In genomic region chr12:121668750-121669524, GRCh38 we compare ENCODE assay signal across 8 cellular contexts. TPM values are rescaled to one million over a fixed set of nuclear protein-coding genes. Genes with fewer than 3 reads are reported as not detected.
DNase-seq lines count a peak whose midpoint lies in the region; ATAC-seq, FAIRE-seq and TF ChIP-seq lines count a peak whose summit lies in the region.

No MANE protein-coding gene starts in this region.

- FAIRE-seq in GM12878 (lab: Jason Lieb, UNC): no peak

- ATAC-seq in GM12878 (no peak), lung (ENCODE audit: insufficient read depth, low FRiP score) (no peak), upper lobe of right lung (no peak), left lobe of liver (no peak), HG02970 (IDR thresholded peaks at IDR 0.05; ENCODE audit: low FRiP score, unreplicated experiment) (no peak)

- CTCF ChIA-PET in A673 (lab: Charles Lee): interaction anchor here (0.5 to 2.6 kb wide), 5 partner anchors 23 to 143 kb away, joined by 3 to 52 read pairs (median 4); no protein-coding TSS in a partner anchor
- CTCF ChIA-PET in GM12878 (lab: Yijun Ruan, JAX): interaction anchor here (0.6 to 7.1 kb wide), 40 partner anchors 9 to 352 kb away, joined by 3 to 76 read pairs (median 4); partner anchors contain the start of genes KDM2B and ORAI1

- intact Hi-C loops in A673 (cut with micrococcal nuclease; ENCODE audit: unreplicated experiment): loop anchor here (5.0 kb wide), 1 partner anchor 117 kb away; no protein-coding TSS in a partner anchor
- intact Hi-C loops in GM12878 (cut with micrococcal nuclease; ENCODE audit: unreplicated experiment): loop anchor here (5.0 kb wide), 1 partner anchor 117 kb away; no protein-coding TSS in a partner anchor
- intact Hi-C loops in upper lobe of right lung (cut with DNase I): no loop called here

- TF ChIP-seq EP300 in GM12878 (IDR thresholded peaks at IDR 0.05; ENCODE audit: borderline replicate concordance in 1 of 2, control insufficient read depth in 1 of 2, low read depth in 2 of 2, low read length in 2 of 2): no peak

- no peaks in the 10 kb centered on the region for H4K20me1 ChIP-seq in GM12878 (ENCODE audit: control insufficient read depth, insufficient read depth)

- no TSS peak for BruUV-seq in A673 (replicated peaks; lab: Mats Ljungman, UMichigan)
- no TSS peak for BruUV-seq in GM12878 (replicated peaks; lab: Mats Ljungman, UMichigan)

- TF ChIP-seq POLR2A in GM12878 (IDR thresholded peaks at IDR 0.05; ENCODE audit: low read depth, low read length): no peak

- H3K4me2 ChIP-seq in GM12878 (ENCODE audit: control insufficient read depth, insufficient read depth): no peak overlapping the region

- H3K9me3 ChIP-seq in A673 (ENCODE audit: low read depth, low read length, poor library complexity, severe bottlenecking): no peaks in the 10 kb centered on the region
- no peaks in the 10 kb centered on the region for H3K9me3 ChIP-seq in GM12878 (replicated peaks; ENCODE audit: control insufficient read depth, insufficient read depth, low read length)
- no peaks in the 10 kb centered on the region for H3K9me3 ChIP-seq in lung (ENCODE audit: control insufficient read depth in 2 of 2, insufficient read depth in 1 of 2, low read length in 1 of 2)
- H3K9me3 ChIP-seq in upper lobe of right lung: no peaks in the 10 kb centered on the region

- DNase-seq in A673 (ENCODE audit: low spot score): peak; percentile 71
- DNase-seq in T-helper 1 cell: peak in 4 of 5 donors; percentile 26 to 54 (median 32)
- DNase-seq in GM12878 (ENCODE audit: low read depth, low spot score): no peak
- no peak for DNase-seq in lung (ENCODE audit: low spot score)
- DNase-seq in upper lobe of right lung: no peak
- no peak for DNase-seq in left lobe of liver (ENCODE audit: low spot score)

- H3K4me1 ChIP-seq in A673 (ENCODE audit: insufficient read depth, low read length, poor library complexity, severe bottlenecking) (no peaks in the 10 kb centered on the region), GM12878 (ENCODE audit: control insufficient read depth, insufficient read depth, low read length) (peaks cover 15% of the 10 kb centered on the region), lung (ENCODE audit: control insufficient read depth in 2 of 2, insufficient read depth in 2 of 2, low read length in 2 of 2) (peaks cover 0 to 7% of the 10 kb centered on the region in 2 donors), upper lobe of right lung (peaks cover 10% of the 10 kb centered on the region)

- TF ChIP-seq RAD21 in GM12878 (IDR thresholded peaks at IDR 0.05; ENCODE audit: insufficient read depth, low read depth, low read length): peak; percentile 73

- H3K79me2 ChIP-seq in GM12878 (ENCODE audit: control insufficient read depth, insufficient read depth, low read length): peaks cover 17% of the 10 kb centered on the region

- WGBS in GM12878 (ENCODE audit: insufficient coverage, insufficient replicate concordance, low lambda C conversion rate, missing lambda C conversion rate): 87% methylated on average over 18 of the region's 18 CpGs
- 81 to 87% methylated on average over 18 of the region's 18 CpGs for WGBS in lung, 2 donors

- in situ Hi-C loops in GM12878 (cut with MboI): no loop called here

- H3K27ac ChIP-seq in A673 (ENCODE audit: low read depth, low read length, poor library complexity, severe bottlenecking) (no peak overlapping the region), GM12878 (ENCODE audit: control insufficient read depth, insufficient read depth) (no peak overlapping the region), lung (ENCODE audit: low read depth in 1 of 2, low read length in 1 of 2) (no peak overlapping the region), upper lobe of right lung (no peak overlapping the region)

- H2AFZ ChIP-seq in GM12878 (ENCODE audit: control insufficient read depth, low read depth, low read length): no peak overlapping the region

- SMC1A ChIA-PET in GM12878 (lab: Charles Lee; ENCODE audit: uncharacterized antibody, unreplicated experiment): interaction anchor here (0.5 to 5.5 kb wide), 21 partner anchors 16 to 334 kb away, joined by 3 to 55 read pairs (median 4); partner anchors contain the start of gene ORAI1

- no peak overlapping the region for H3K4me3 ChIP-seq in A673 (ENCODE audit: low read depth, low read length, poor library complexity, severe bottlenecking)
- H3K4me3 ChIP-seq in GM12878: no peak overlapping the region
- H3K4me3 ChIP-seq in lung: no peak overlapping the region
- H3K4me3 ChIP-seq in upper lobe of right lung: no peak overlapping the region

- POLR2A ChIA-PET in A673 (lab: Charles Lee; ENCODE audit: low non-redundant PET) (interaction anchor here (0.7 kb wide), 1 partner anchor 311 kb away, joined by 4 read pairs; no protein-coding TSS in a partner anchor), GM12878 (lab: Charles Lee) (interaction anchor here (0.8 to 1.3 kb wide), 9 partner anchors 9 to 173 kb away, joined by 3 to 6 read pairs (median 4); partner anchors contain the start of gene ORAI1)

- H3K27me3 ChIP-seq in A673 (replicated peaks; ENCODE audit: insufficient read depth, low read depth, low read length, poor library complexity) (no peaks in the 10 kb centered on the region), GM12878 (replicated peaks in 1 of 2; ENCODE audit: control insufficient read depth in 2 of 2, insufficient read depth in 2 of 2, low read length in 1 of 2) (no peaks in the 10 kb centered on the region), lung (ENCODE audit: control insufficient read depth, insufficient read depth) (no peaks in the 10 kb centered on the region), upper lobe of right lung (no peaks in the 10 kb centered on the region)

- TF ChIP-seq CTCF in A673 (conservative IDR thresholded peaks at IDR 0.05; ENCODE audit: low read depth, low read length) (peak; percentile 64), GM12874 (IDR thresholded peaks at IDR 0.05; ENCODE audit: insufficient read depth, low read depth, low read length) (peak; percentile 62), GM12878 (IDR thresholded peaks at IDR 0.05 in 2 of 3, conservative IDR thresholded peaks at IDR 0.05 in 1 of 3; ENCODE audit: control insufficient read depth in 2 of 3, extremely low read depth in 1 of 3, insufficient read depth in 1 of 3, low read depth in 3 of 3, low read length in 3 of 3) (peak; percentile 58 to 71 (median 59)), lung (IDR thresholded peaks at IDR 0.05; ENCODE audit: control extremely low read depth, extremely low read depth) (peak; percentile 7), upper lobe of right lung (IDR thresholded peaks at IDR 0.05) (peak; percentile 61)

- H3K9ac ChIP-seq in GM12878 (ENCODE audit: control insufficient read depth, insufficient read depth, low read length): no peak overlapping the region

- RAD21 ChIA-PET in GM12878 (lab: Charles Lee; ENCODE audit: unreplicated experiment): interaction anchor here (0.7 to 7.2 kb wide), 15 partner anchors 41 to 267 kb away, joined by 3 to 61 read pairs (median 4); partner anchors contain the start of gene ORAI1

- H3K36me3 ChIP-seq in A673 (ENCODE audit: insufficient read depth, low read length, poor library complexity, severe bottlenecking) (no peaks in the 10 kb centered on the region), GM12878 (ENCODE audit: control insufficient read depth in 2 of 2, insufficient read depth in 2 of 2, low read length in 1 of 2) (peaks cover 1 to 3% of the 10 kb centered on the region in 2 experiments; a peak in 2 of 4 replicates), lung (ENCODE audit: control insufficient read depth in 2 of 2, insufficient read depth in 2 of 2, low read length in 2 of 2) (no peaks in the 10 kb centered on the region), upper lobe of right lung (no peaks in the 10 kb centered on the region)

RNA-seq across cellular contexts. Expression of gene MORN3, which starts 0.5 kb away (rescaled TPM):
- total RNA-seq in A673 (2021) (0.58 and 0.96 TPM in 2 replicates), GM12878 (2014; rRNA removed) (0.11 and 0.17 TPM in 2 replicates), GM12878 (2014; rRNA removed; fragmentation: Illumina TruSeq; extraction: Trizol) (0.13 and 0.28 TPM in 2 replicates), GM12878 (2021) (0.15 and 0.19 TPM in 2 replicates), lung (1 to 10 TPM; 2.4 to 5.8 TPM), upper lobe of right lung (0.67 TPM), left lobe of liver (not detected)
- total RNA-seq in GM12878 (2013; cell fraction: nucleolus; rRNA removed): not detected in 2 replicates
- 0.21 TPM for polyA plus RNA-seq in GM12878 (2011; ENCODE audit: low read depth)
- polyA plus RNA-seq in GM12878 (2011; rRNA removed) (0.34 and 0.37 TPM in 2 replicates), GM12878 (2014; fragmentation: Illumina TruSeq; extraction: Trizol) (0.11 and 0.18 TPM in 2 replicates), GM12878 (2014; fragmentation: Nextera tagmentation; extraction: Ambion mirVana) (under 1 TPM; 0.24 to 0.31 TPM), GM12878 (2014; rRNA removed) (0.08 and 0.11 TPM in 2 replicates), GM12878 (2016; fragmentation: Nextera tagmentation; extraction: Ambion mirVana) (under 1 TPM; 0.14 to 0.16 TPM), lung (1 to 10 TPM; 2.8 to 3.2 TPM)
- 0.16 and 0.18 TPM in 2 replicates for polyA plus RNA-seq in GM12878 (2011; cell fraction: cytosol; rRNA removed)
- 0.07 and 0.10 TPM in 2 replicates for polyA plus RNA-seq in GM12878 (2011; cell fraction: nucleus; rRNA removed)
- polyA plus RNA-seq in GM12878 (2012): 0.27 and 0.34 TPM in 2 replicates
- not detected in 2 replicates for polyA minus RNA-seq in GM12878 (2011; rRNA and poly(A)+ RNA removed)
- polyA minus RNA-seq in GM12878 (2011; cell fraction: cytosol; rRNA and poly(A)+ RNA removed): not detected in 2 replicates
- not detected in 2 replicates for polyA minus RNA-seq in GM12878 (2011; cell fraction: nucleus; rRNA and poly(A)+ RNA removed)

RNA-seq across cellular contexts. Expression of gene ORAI1, which starts 42.6 kb away (rescaled TPM):
- 25.6 and 28.2 TPM in 2 replicates for total RNA-seq in A673 (2021)
- 13.1 and 15.8 TPM in 2 replicates for total RNA-seq in GM12878 (2013; cell fraction: nucleolus; rRNA removed)
- total RNA-seq in GM12878 (2014; rRNA removed): 9.7 and 16.4 TPM in 2 replicates
- 7.1 and 8.2 TPM in 2 replicates for total RNA-seq in GM12878 (2014; rRNA removed; fragmentation: Illumina TruSeq; extraction: Trizol)
- total RNA-seq in GM12878 (2021): 31.0 and 32.2 TPM in 2 replicates
- 6.5 TPM for polyA plus RNA-seq in GM12878 (2011; ENCODE audit: low read depth)
- polyA plus RNA-seq in GM12878 (2011; rRNA removed): 4.8 and 15.3 TPM in 2 replicates
- 28.4 and 36.0 TPM in 2 replicates for polyA plus RNA-seq in GM12878 (2011; cell fraction: cytosol; rRNA removed)
- polyA plus RNA-seq in GM12878 (2011; cell fraction: nucleus; rRNA removed): 20.8 and 24.1 TPM in 2 replicates
- 21.7 and 23.1 TPM in 2 replicates for polyA plus RNA-seq in GM12878 (2012)
- polyA plus RNA-seq in GM12878 (2014; fragmentation: Illumina TruSeq; extraction: Trizol): 2.6 and 6.5 TPM in 2 replicates
- 1 to 10 TPM; 5.5 to 6.1 TPM for polyA plus RNA-seq in GM12878 (2014; fragmentation: Nextera tagmentation; extraction: Ambion mirVana)
- polyA plus RNA-seq in GM12878 (2014; rRNA removed): 33.1 and 39.2 TPM in 2 replicates
- 10 to 100 TPM in 1 of 2 experiments, 1 to 10 TPM in 1; 7.7 to 25.1 TPM for polyA plus RNA-seq in GM12878 (2016; fragmentation: Nextera tagmentation; extraction: Ambion mirVana)
- polyA minus RNA-seq in GM12878 (2011; rRNA and poly(A)+ RNA removed): 21.7 and 34.6 TPM in 2 replicates
- polyA minus RNA-seq in GM12878 (2011; cell fraction: cytosol; rRNA and poly(A)+ RNA removed): 25.1 and 28.5 TPM in 2 replicates
- 7.7 and 21.1 TPM in 2 replicates for polyA minus RNA-seq in GM12878 (2011; cell fraction: nucleus; rRNA and poly(A)+ RNA removed)
- total RNA-seq in lung: 10 to 100 TPM; 17.1 to 33.7 TPM
- polyA plus RNA-seq in lung: 10 to 100 TPM; 15.2 to 32.5 TPM
- 32.4 TPM for total RNA-seq in upper lobe of right lung
- total RNA-seq in left lobe of liver: 8.2 TPM

RNA-seq across cellular contexts. Expression of gene TMEM120B, which starts 43.6 kb away (rescaled TPM):
- total RNA-seq in A673 (2021) (21.3 and 22.3 TPM in 2 replicates), GM12878 (2014; rRNA removed) (5.8 and 6.1 TPM in 2 replicates), GM12878 (2014; rRNA removed; fragmentation: Illumina TruSeq; extraction: Trizol) (3.8 and 4.0 TPM in 2 replicates), GM12878 (2021) (9.3 and 10.4 TPM in 2 replicates), lung (10 to 100 TPM in 1 of 2 donors, 1 to 10 TPM in 1; 3.9 to 17.7 TPM), upper lobe of right lung (17.1 TPM), left lobe of liver (5.6 TPM)
- total RNA-seq in GM12878 (2013; cell fraction: nucleolus; rRNA removed): 27.9 and 29.7 TPM in 2 replicates
- polyA plus RNA-seq in GM12878 (2011; ENCODE audit: low read depth): 3.4 TPM
- polyA plus RNA-seq in GM12878 (2011; rRNA removed) (4.1 and 6.6 TPM in 2 replicates), GM12878 (2014; fragmentation: Illumina TruSeq; extraction: Trizol) (3.8 and 4.2 TPM in 2 replicates), GM12878 (2014; fragmentation: Nextera tagmentation; extraction: Ambion mirVana) (10 to 100 TPM; 11.3 to 26.2 TPM), GM12878 (2014; rRNA removed) (11.4 and 13.7 TPM in 2 replicates), GM12878 (2016; fragmentation: Nextera tagmentation; extraction: Ambion mirVana) (10 to 100 TPM in 1 of 2 experiments, 1 to 10 TPM in 1; 8.3 to 10.1 TPM), lung (10 to 100 TPM in 1 of 2 donors, 1 to 10 TPM in 1; 5.6 to 10.5 TPM)
- 4.9 and 9.7 TPM in 2 replicates for polyA plus RNA-seq in GM12878 (2011; cell fraction: cytosol; rRNA removed)
- polyA plus RNA-seq in GM12878 (2011; cell fraction: nucleus; rRNA removed): 38.4 and 42.1 TPM in 2 replicates
- polyA plus RNA-seq in GM12878 (2012): 6.3 and 6.8 TPM in 2 replicates
- polyA minus RNA-seq in GM12878 (2011; rRNA and poly(A)+ RNA removed): 9.6 and 10.8 TPM in 2 replicates
- 3.2 and 4.3 TPM in 2 replicates for polyA minus RNA-seq in GM12878 (2011; cell fraction: cytosol; rRNA and poly(A)+ RNA removed)
- 5.4 and 9.6 TPM in 2 replicates for polyA minus RNA-seq in GM12878 (2011; cell fraction: nucleus; rRNA and poly(A)+ RNA removed)

Comparison
In these comparisons a context has a peak if more than half of its experiments do, and no peak if none do; other contexts are left out.
1. DNase-seq: peak in A673 (single experiment) and T-helper 1 cell (4 of 5); none in GM12878 (single experiment), lung (single experiment), upper lobe of right lung (single experiment) and left lobe of liver (single experiment).
2. CTCF ChIP-seq: peak in every context shown above with its lines; median percentile 64 in A673; 62 in GM12874; 61 in upper lobe of right lung; 59 in GM12878; 7 in lung.